In the genomic region with DNA sequence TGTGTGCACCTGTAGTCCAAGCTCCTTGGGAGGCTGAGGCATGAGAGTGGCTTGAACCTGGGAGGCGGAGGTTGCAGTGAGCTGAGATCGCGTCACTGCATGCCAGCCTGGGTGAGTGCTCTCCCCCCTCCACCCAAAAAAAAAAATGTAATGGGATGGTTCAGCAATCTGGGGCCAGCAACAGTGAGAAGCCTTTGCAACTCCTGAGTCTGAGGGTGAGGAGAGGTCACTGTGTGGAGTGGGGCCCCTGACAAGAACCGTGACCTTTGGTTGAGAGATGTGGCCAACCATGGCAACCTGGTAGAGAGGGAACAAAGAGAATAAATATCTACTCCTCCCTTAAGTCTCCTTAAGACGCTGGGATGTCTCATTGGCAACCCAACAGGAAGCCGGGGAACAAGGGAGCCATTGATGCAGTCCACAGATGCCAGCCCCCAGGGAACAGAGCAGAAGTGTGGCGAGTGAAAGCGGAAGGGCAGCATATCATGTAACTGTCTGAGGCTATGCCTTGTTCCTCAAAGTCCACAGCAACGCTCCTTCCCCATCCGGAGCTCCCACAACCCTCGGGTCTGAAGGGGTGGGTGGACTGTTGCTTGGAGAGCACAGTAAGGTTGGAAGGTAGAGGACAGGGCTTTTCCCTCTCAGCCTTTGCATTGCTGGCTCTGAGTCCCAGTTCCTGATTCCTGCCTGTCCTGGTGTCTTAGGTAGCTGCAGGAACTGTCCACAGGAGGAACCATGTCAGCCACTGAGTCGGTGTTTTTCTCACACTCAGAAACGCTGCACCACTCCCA, we compare ENCODE assay signal across 8 cellular contexts. TPM values are rescaled to one million over a fixed set of nuclear protein-coding genes. Genes with fewer than 3 reads are reported as not detected.
DNase-seq lines count a peak whose midpoint lies in the region; ATAC-seq and TF ChIP-seq lines count a peak whose summit lies in the region.

No MANE protein-coding gene starts in this region.

- TF ChIP-seq CTCF in 22Rv1 (IDR thresholded peaks at IDR 0.05) = no peak
- TF ChIP-seq CTCF in CD8-positive, alpha-beta T cell (IDR thresholded peaks at IDR 0.05) = no peak

- no peak overlapping the region for H3K4me3 ChIP-seq in ectodermal cell (ENCODE audit: insufficient read depth, low read depth, low read length)
- H3K4me3 ChIP-seq in muscle layer of duodenum (ENCODE audit: low read depth in 1 of 2, low read length in 2 of 2) = no peak overlapping the region
- no peak overlapping the region for H3K4me3 ChIP-seq in CD8-positive, alpha-beta T cell (ENCODE audit: low read depth, low read length)

- H3K4me1 ChIP-seq in ectodermal cell (ENCODE audit: control insufficient read depth, insufficient read depth, low read length) (peaks cover 57% of the 10 kb centered on the region), muscle layer of duodenum (ENCODE audit: control insufficient read depth in 1 of 2, insufficient read depth in 2 of 2, low read length in 2 of 2) (peaks cover 14 to 55% of the 10 kb centered on the region in 2 donors)
- no peaks in the 10 kb centered on the region for H3K4me1 ChIP-seq in CD8-positive, alpha-beta T cell (ENCODE audit: insufficient read depth, low read length)

- H3K9me3 Mint-ChIP-seq in CD8-positive, alpha-beta T cell = no peaks in the 10 kb centered on the region

- intact Hi-C loops in CD8-positive, alpha-beta T cell (cut with DNase I, micrococcal nuclease) = no loop called here

- H3K27ac ChIP-seq in 22Rv1 (peak overlapping the region; percentile 36; the same call in 1 of the 2 replicates), ectodermal cell (ENCODE audit: insufficient read depth, low read depth, low read length, poor library complexity, severe bottlenecking) (peak overlapping the region; percentile 90), muscle layer of duodenum (ENCODE audit: low read length) (peak overlapping the region; percentile 47)
- H3K27ac ChIP-seq in CD8-positive, alpha-beta T cell (ENCODE audit: low read depth, low read length) = no peak overlapping the region

- H3K27me3 ChIP-seq in ectodermal cell (ENCODE audit: control insufficient read depth, insufficient read depth, low read length, poor library complexity, severe bottlenecking) (peaks cover 2% of the 10 kb centered on the region), muscle layer of duodenum (ENCODE audit: low read depth, low read length) (no peaks in the 10 kb centered on the region)
- H3K27me3 ChIP-seq in CD8-positive, alpha-beta T cell (ENCODE audit: insufficient read depth, low read length) = peaks cover under 1% of the 10 kb centered on the region

- 71 to 73% methylated on average over 13 of the region's 13 CpGs for WGBS in ectodermal cell, 2 experiments

- no peak for ATAC-seq in GM21723 (IDR thresholded peaks at IDR 0.05; ENCODE audit: unreplicated experiment)
- ATAC-seq in CD8-positive, alpha-beta T cell = no peak

- no peaks in the 10 kb centered on the region for H3K9me3 ChIP-seq in ectodermal cell (ENCODE audit: control insufficient read depth, low read length)
- H3K9me3 ChIP-seq in muscle layer of duodenum (ENCODE audit: control insufficient read depth in 1 of 2, low read length in 2 of 2) = no peaks in the 10 kb centered on the region
- H3K9me3 ChIP-seq in CD8-positive, alpha-beta T cell (ENCODE audit: low read length) = no peaks in the 10 kb centered on the region

- POLR2A ChIA-PET in CD8-positive, alpha-beta T cell (lab: Charles Lee) = no interaction called here

- no peak overlapping the region for H3K4me3 Mint-ChIP-seq in CD8-positive, alpha-beta T cell

- H3K36me3 Mint-ChIP-seq in CD8-positive, alpha-beta T cell = no peaks in the 10 kb centered on the region

- H3K27ac Mint-ChIP-seq in CD8-positive, alpha-beta T cell = no peak overlapping the region

- DNase-seq in NAMALWA (ENCODE audit: low spot score) = peak; percentile 49
- DNase-seq in CD8-positive, alpha-beta T cell = no peak
- no peak for DNase-seq in NCI-H524 (lab: John Stamatoyannopoulos, UW)
- no peak for DNase-seq in activated CD4-positive, alpha-beta T cell treated with anti-CD3 and anti-CD28 coated beads for 4 hours

- CTCF ChIA-PET in CD8-positive, alpha-beta T cell (lab: Charles Lee) = no interaction called here

- peaks cover 5% of the 10 kb centered on the region for H3K4me1 Mint-ChIP-seq in CD8-positive, alpha-beta T cell (ENCODE audit: low read depth)

- peaks cover 10% of the 10 kb centered on the region for H3K27me3 Mint-ChIP-seq in CD8-positive, alpha-beta T cell (ENCODE audit: low read depth)

- H3K36me3 ChIP-seq in ectodermal cell (ENCODE audit: control insufficient read depth, insufficient read depth, low read length) (peaks cover 6% of the 10 kb centered on the region), muscle layer of duodenum (ENCODE audit: control insufficient read depth in 1 of 2, insufficient read depth in 2 of 2, low read length in 2 of 2) (peaks cover 0 to 8% of the 10 kb centered on the region in 2 donors)
- H3K36me3 ChIP-seq in CD8-positive, alpha-beta T cell (ENCODE audit: insufficient read depth, low read length) = no peaks in the 10 kb centered on the region

RNA-seq across cellular contexts. Expression of gene TRNP1, which starts 8.3 kb away (rescaled TPM):
- 1.4 TPM for polyA plus RNA-seq in ectodermal cell (2013, experiment 1 of 4)
- 1.8 TPM for polyA plus RNA-seq in ectodermal cell (2013, experiment 2 of 4)
- polyA plus RNA-seq in ectodermal cell (2013, experiment 3 of 4) = 1.8 TPM
- polyA plus RNA-seq in ectodermal cell (2013, experiment 4 of 4) = 2.3 TPM
- not detected for total RNA-seq in CD8-positive, alpha-beta T cell

RNA-seq across cellular contexts. Expression of gene TENT5B, which starts 10.9 kb away (rescaled TPM):
- 9.1 TPM for polyA plus RNA-seq in ectodermal cell (2013, experiment 1 of 4)
- 13.5 TPM for polyA plus RNA-seq in ectodermal cell (2013, experiment 2 of 4)
- polyA plus RNA-seq in ectodermal cell (2013, experiment 3 of 4) = 7.3 TPM
- polyA plus RNA-seq in ectodermal cell (2013, experiment 4 of 4) = 8.2 TPM
- not detected for total RNA-seq in CD8-positive, alpha-beta T cell

RNA-seq across cellular contexts. Expression of gene KDF1, which starts 41.5 kb away (rescaled TPM):
- polyA plus RNA-seq in ectodermal cell (2013, experiment 1 of 4) = 0.37 TPM
- 0.73 TPM for polyA plus RNA-seq in ectodermal cell (2013, experiment 2 of 4)
- 0.32 TPM for polyA plus RNA-seq in ectodermal cell (2013, experiment 3 of 4)
- polyA plus RNA-seq in ectodermal cell (2013, experiment 4 of 4) = 0.41 TPM
- 1 to 10 TPM in 1 of 2 experiments, under 1 TPM in 1; 0.92 to 1.3 TPM for total RNA-seq in CD8-positive, alpha-beta T cell
